In genomic region chr11:61481806-61482205, GRCh38 we compare ENCODE assay signal across 17 cellular contexts. TPM values are rescaled to one million over a fixed set of nuclear protein-coding genes. Genes with fewer than 3 reads are reported as not detected.
"Had no signal": no experiment of that assay in that cellular context is flagged by ENCODE, and none has a peak within 500 bp of the region (broad histone marks: within the 10 kb centered on the region; RNA-seq: fewer than 3 reads in every experiment).

No MANE protein-coding gene starts in this region.

- H3K27ac ChIP-seq: cardiac muscle cell, esophagus muscularis mucosa, gastroesophageal sphincter, neutrophil, pancreas, psoas muscle, right atrium auricular region, upper lobe of right lung had no signal

- H3K4me3 ChIP-seq: cardiac muscle cell, esophagus muscularis mucosa, gastroesophageal sphincter, heart left ventricle, lung, pancreas, psoas muscle, right atrium auricular region, upper lobe of right lung had no signal

- H3K36me3 ChIP-seq: cardiac muscle cell, heart left ventricle, neutrophil, pancreas, right atrium auricular region, upper lobe of right lung had no signal

- DNase-seq: activated CD4-positive, alpha-beta T cell treated with anti-CD3 and anti-CD28 coated beads for 1 hour; amygdala; effector memory CD8-positive, alpha-beta T cell; naive B cell; psoas muscle; stimulated activated naive CD4-positive, alpha-beta T cell treated with Interleukin-2 at 50 U/mL for 16 hours; T-helper 1 cell; upper lobe of right lung had no signal

- ATAC-seq: effector memory CD8-positive, alpha-beta T cell; gastroesophageal sphincter had no signal

- H3K4me1 ChIP-seq: pancreas, upper lobe of right lung had no signal

- H3K9me3 ChIP-seq: esophagus muscularis mucosa, gastroesophageal sphincter, heart left ventricle, neutrophil, pancreas, psoas muscle, right atrium auricular region, upper lobe of right lung had no signal

- H3K27me3 ChIP-seq: cardiac muscle cell, heart left ventricle, right atrium auricular region had no signal

RNA-seq across cellular contexts. Expression of gene LRRC10B, which starts 26.7 kb away (rescaled TPM):
- total RNA-seq: activated naive CD8-positive, alpha-beta T cell treated with anti-CD3 and anti-CD28 coated beads, Interleukin-2, amount 10 ng/mL, durations not matched to agents 7 days and 5 days had no signal
